ENCODE assay signal across 12 cellular contexts in genomic region chr3:123816673-123817207, GRCh38.
A peak's percentile ranks its signal among the peaks of the same experiment; 100 is the strongest.
DNase-seq lines count a peak whose midpoint lies in the region; ATAC-seq, FAIRE-seq and TF ChIP-seq lines count a peak whose summit lies in the region.
"Had no signal": no experiment of that assay in that cellular context is flagged by ENCODE, and none has a peak within 500 bp of the region (broad histone marks: within the 10 kb centered on the region; RNA-seq: fewer than 3 reads in every experiment).

No MANE protein-coding gene starts in this region.

- intact Hi-C loops in adrenal gland (cut with DNase I): no loop called here

- WGBS in adrenal gland, 4 donors: 59 to 69% (median 67%) methylated on average over 5 of the region's 5 CpGs

- H3K4me1 ChIP-seq in adrenal gland (replicated peaks in 1 of 2) (peaks cover 0 to 5% of the 10 kb centered on the region in 2 donors), subcutaneous abdominal adipose tissue (ENCODE audit: control insufficient read depth in 5 of 5, insufficient read depth in 5 of 5, low read length in 5 of 5) (peaks cover 6 to 33% (median 25%) of the 10 kb centered on the region in 5 donors)

- H3K27ac ChIP-seq in adrenal gland: peak overlapping the region in 2 of 5 donors; percentile 51 to 73
- peak overlapping the region; percentile 76 for H3K27ac ChIP-seq in subcutaneous abdominal adipose tissue (ENCODE audit: low read depth, low read length)

- H3K27me3 ChIP-seq in adrenal gland (no peaks in the 10 kb centered on the region), subcutaneous abdominal adipose tissue (ENCODE audit: control insufficient read depth in 5 of 5, insufficient read depth in 4 of 5, low read length in 5 of 5) (no peaks in the 10 kb centered on the region)
- H3K27me3 ChIP-seq: stomach had no signal

- no peak for TF ChIP-seq CTCF in adrenal gland (IDR thresholded peaks at IDR 0.05)

- ATAC-seq in HG02870 (IDR thresholded peaks at IDR 0.05; ENCODE audit: unreplicated experiment) (no peak), GM21786 (IDR thresholded peaks at IDR 0.05; ENCODE audit: unreplicated experiment) (no peak), GM18517 (IDR thresholded peaks at IDR 0.05; ENCODE audit: unreplicated experiment) (no peak)

- DNase-seq in H54 (ENCODE audit: insufficient read length, low spot score) (peak; percentile 43), adrenal gland (peak in 5 of 7 donors; percentile 8 to 55 (median 25)), glomerular visceral epithelial cell (ENCODE audit: extremely low spot score) (peak; percentile 93), DMS 273 (lab: John Stamatoyannopoulos, UW; ENCODE audit: unreplicated experiment) (no peak)
- DNase-seq: activated CD4-positive, CD25-positive, alpha-beta regulatory T cell; dermis blood vessel endothelial cell; NCI-H2171; stomach had no signal

- H3K4me3 ChIP-seq in adrenal gland: no peak overlapping the region
- no peak overlapping the region for H3K4me3 ChIP-seq in subcutaneous abdominal adipose tissue (ENCODE audit: low read depth in 1 of 5, low read length in 5 of 5)
- H3K4me3 ChIP-seq: stomach had no signal

- TF ChIP-seq POLR2A in H54 (IDR thresholded peaks at IDR 0.05; ENCODE audit: low read depth, low read length) (no peak), adrenal gland (IDR thresholded peaks at IDR 0.05) (no peak)

- peak overlapping the region in 1 of 5 donors; percentile 17 for H3K9ac ChIP-seq in subcutaneous abdominal adipose tissue (ENCODE audit: low read length in 5 of 5)

- no peak for FAIRE-seq in H54 (lab: Jason Lieb, UNC)

- H3K36me3 ChIP-seq in adrenal gland (replicated peaks in 1 of 2): no peaks in the 10 kb centered on the region
- H3K36me3 ChIP-seq in subcutaneous abdominal adipose tissue (ENCODE audit: control insufficient read depth in 5 of 5, insufficient read depth in 5 of 5, low read length in 5 of 5): no peaks in the 10 kb centered on the region
- H3K36me3 ChIP-seq: stomach had no signal

- H3K9me3 ChIP-seq in adrenal gland (replicated peaks in 1 of 3): no peaks in the 10 kb centered on the region
- no peaks in the 10 kb centered on the region for H3K9me3 ChIP-seq in subcutaneous abdominal adipose tissue (ENCODE audit: control insufficient read depth in 5 of 5, low read length in 5 of 5)
- H3K9me3 ChIP-seq: stomach had no signal
